Comparison of ENCODE assay signal across 8 cellular contexts in the genomic region with DNA sequence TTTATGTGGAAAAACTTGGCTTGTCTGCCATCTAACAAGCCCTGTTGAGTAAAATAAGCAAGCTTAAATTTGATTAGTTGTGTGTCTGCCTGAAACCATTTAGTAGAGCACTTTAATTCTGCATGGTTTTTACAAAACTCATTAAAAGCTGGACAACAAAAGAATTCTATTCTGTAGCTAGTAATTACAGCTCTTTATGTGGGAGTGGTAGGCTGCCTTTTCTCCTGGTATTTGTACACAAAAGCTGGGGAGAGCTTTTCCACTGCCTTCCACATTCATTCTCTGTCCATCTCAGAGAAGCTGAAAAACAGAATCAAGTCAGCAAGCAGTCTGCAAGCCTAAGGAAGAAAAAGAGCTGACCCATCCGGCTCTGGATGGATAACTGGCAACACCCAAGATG. TPM values are rescaled to one million over a fixed set of nuclear protein-coding genes. Genes with fewer than 3 reads are reported as not detected.
DNase-seq lines count a peak whose midpoint lies in the region; TF ChIP-seq lines count a peak whose summit lies in the region.

No MANE protein-coding gene starts in this region.

- peaks cover 45% of the 10 kb centered on the region for H3K4me1 ChIP-seq in mammary epithelial cell (ENCODE audit: insufficient read depth, low read length)
- H3K4me1 ChIP-seq in mucosa of rectum (ENCODE audit: control insufficient read depth in 2 of 2, insufficient read depth in 2 of 2, low read length in 2 of 2) = peaks cover 31 to 47% of the 10 kb centered on the region in 2 donors

- no peaks in the 10 kb centered on the region; the same call in 1 of the 2 replicates for H3K9me3 ChIP-seq in AG04450 (ENCODE audit: control insufficient read depth, insufficient read depth, low read length)
- no peaks in the 10 kb centered on the region for H3K9me3 ChIP-seq in mammary epithelial cell (replicated peaks; ENCODE audit: insufficient read depth, low read length)
- H3K9me3 ChIP-seq in mucosa of rectum (ENCODE audit: control insufficient read depth in 2 of 2, low read length in 2 of 2) = no peaks in the 10 kb centered on the region

- in situ Hi-C loops in mammary epithelial cell (cut with MboI; ENCODE audit: low sequenced_read_pairs in 2 of 2) = loop anchor here in 1 of 2 donors (5.0 to 10.0 kb wide), 2 partner anchors 70 to 327 kb away; no protein-coding TSS in a partner anchor

- H3K4me2 ChIP-seq in mammary epithelial cell (ENCODE audit: insufficient read depth, low read depth, low read length) = peak overlapping the region; percentile 99

- no peak overlapping the region for H2AFZ ChIP-seq in mammary epithelial cell (ENCODE audit: low read depth, low read length)

- no peak for TF ChIP-seq CTCF in AG04450 (IDR thresholded peaks at IDR 0.05; ENCODE audit: low read depth, low read length)
- no peak for TF ChIP-seq CTCF in mammary epithelial cell (conservative IDR thresholded peaks at IDR 0.05 in 1 of 2, IDR thresholded peaks at IDR 0.05 in 1 of 2; ENCODE audit: extremely low read depth in 1 of 2, insufficient read depth in 1 of 2, low read depth in 1 of 2, low read length in 2 of 2)

- CTCF ChIA-PET in AG04450 (lab: Charles Lee) = interaction anchor here (0.6 to 4.2 kb wide), 11 partner anchors 27 to 369 kb away, joined by 3 to 32 read pairs (median 5); no protein-coding TSS in a partner anchor
- CTCF ChIA-PET in mammary epithelial cell (lab: Charles Lee; ENCODE audit: low non-redundant PET) = interaction anchor here (0.6 to 1.7 kb wide), 2 partner anchors 9 to 211 kb away, joined by 3 read pairs; no protein-coding TSS in a partner anchor

- H3K27ac ChIP-seq in AG04450 (ENCODE audit: low read depth, low read length) (no peak overlapping the region), mammary epithelial cell (ENCODE audit: insufficient read depth, low read depth, low read length) (peak overlapping the region; percentile 90), mucosa of rectum (ENCODE audit: low read depth in 2 of 2, low read length in 2 of 2) (peak overlapping the region; percentile 97 to 98)

- dilution Hi-C loops in mammary epithelial cell (cut with HindIII; ENCODE audit: low sequenced_read_pairs) = loop anchor here (10.0 kb wide), 1 partner anchor 327 kb away; no protein-coding TSS in a partner anchor

- WGBS in mammary epithelial cell (ENCODE audit: low coverage, missing lambda C conversion rate) = 40% methylated on average over 1 of the region's 1 CpG

- intact Hi-C loops in mammary epithelial cell (cut with micrococcal nuclease) = loop anchor here (1.0 to 10.0 kb wide), 7 partner anchors 35 to 303 kb away; no protein-coding TSS in a partner anchor

- H4K20me1 ChIP-seq in mammary epithelial cell (ENCODE audit: insufficient read depth, low read length) = no peaks in the 10 kb centered on the region

- H3K9ac ChIP-seq in mammary epithelial cell (ENCODE audit: insufficient read depth, low read length) (peak overlapping the region; percentile 99), mucosa of rectum (ENCODE audit: low read depth in 1 of 2, low read length in 2 of 2) (peak overlapping the region; percentile 92 to 98)

- no peaks in the 10 kb centered on the region for H3K27me3 ChIP-seq in AG04450 (ENCODE audit: control insufficient read depth, insufficient read depth, low read length)
- H3K27me3 ChIP-seq in mammary epithelial cell (ENCODE audit: insufficient read depth, low read length) = no peaks in the 10 kb centered on the region
- H3K27me3 ChIP-seq in mucosa of rectum (ENCODE audit: control insufficient read depth in 2 of 2, insufficient read depth in 2 of 2, low read length in 2 of 2) = no peaks in the 10 kb centered on the region

- H3K4me3 ChIP-seq in AG04450 (ENCODE audit: low read depth, low read length) = peak overlapping the region; percentile 88
- peak overlapping the region; percentile 88 to 93 (median 89) for H3K4me3 ChIP-seq in mammary epithelial cell (replicated peaks in 1 of 3; ENCODE audit: insufficient read depth in 1 of 3, low read depth in 2 of 3, low read length in 3 of 3)
- peak overlapping the region; percentile 81 to 93 for H3K4me3 ChIP-seq in mucosa of rectum (ENCODE audit: low read length in 2 of 2)

- H3K79me2 ChIP-seq in mammary epithelial cell (ENCODE audit: insufficient read depth, low read length) = peaks cover 59% of the 10 kb centered on the region

- H3K36me3 ChIP-seq in mammary epithelial cell (ENCODE audit: insufficient read depth, low read length) (peaks cover 6% of the 10 kb centered on the region), mucosa of rectum (ENCODE audit: control insufficient read depth in 2 of 2, insufficient read depth in 2 of 2, low read length in 2 of 2) (peaks cover 9 to 24% of the 10 kb centered on the region in 2 donors)

- DNase-seq in AG04450 (ENCODE audit: low read depth, low spot score) (no peak), NCI-H1105 (lab: John Stamatoyannopoulos, UW) (peak; percentile 66), mammary epithelial cell (no peak), iPS-NIHi11 (ENCODE audit: low spot score) (no peak), cerebellum (ENCODE audit: low spot score) (no peak), NK-92 (lab: John Stamatoyannopoulos, UW; ENCODE audit: unreplicated experiment) (no peak), NOMO-1 treated with DMSO at 0.1 percent for 48 hours (lab: John Stamatoyannopoulos, UW; ENCODE audit: unreplicated experiment) (no peak)

- POLR2A ChIA-PET in AG04450 (lab: Yijun Ruan, JAX) = interaction anchor here (0.7 to 3.3 kb wide), 10 partner anchors 24 to 556 kb away, joined by 3 to 18 read pairs (median 4); a partner anchor contains a TSS

- BruUV-seq in mammary epithelial cell (replicated peaks; lab: Mats Ljungman, UMichigan) = no TSS peak

RNA-seq across cellular contexts. Expression of a gene that starts 1.8 kb away (rescaled TPM):
- polyA plus RNA-seq in AG04450 (2011; rRNA removed) (60.1 and 62.7 TPM in 2 replicates), mammary epithelial cell (21.9 TPM)
- polyA minus RNA-seq in AG04450 (2011; rRNA and poly(A)+ RNA removed) = 60.1 and 67.9 TPM in 2 replicates
- total RNA-seq in mammary epithelial cell (10 to 100 TPM; 60.3 to 62.3 TPM), cerebellum (15.7 TPM)
- 27.6 TPM for polyA minus RNA-seq in mammary epithelial cell
